In the genomic region with DNA sequence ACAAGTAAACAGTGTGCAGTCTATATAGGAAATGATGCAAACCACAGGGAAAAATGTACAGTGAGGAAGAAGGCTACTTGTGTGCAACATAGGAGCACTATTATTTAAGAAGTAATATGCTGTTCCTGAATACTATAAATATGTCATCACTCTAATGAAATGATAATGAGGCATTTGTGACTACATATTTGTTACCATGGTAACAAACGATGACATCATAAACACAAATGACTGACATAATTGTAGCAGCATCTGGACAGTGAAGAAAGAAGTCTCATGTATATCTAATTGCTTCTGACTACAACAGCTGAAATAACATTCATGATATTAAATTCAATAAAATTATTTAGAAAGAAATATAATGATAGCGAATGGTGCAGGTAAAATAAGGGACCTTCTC, we compare ENCODE assay signal across 26 cellular contexts.
"Had no signal": no experiment of that assay in that cellular context is flagged by ENCODE, and none has a peak within 500 bp of the region (broad histone marks: within the 10 kb centered on the region; RNA-seq: fewer than 3 reads in every experiment).

No MANE protein-coding gene starts in this region.

- ATAC-seq: activated T-cell treated with anti-CD3 and anti-CD28 coated beads, Interleukin-2, amount 50 U/mL, for 4 hours; activated T-helper 17 cell treated with anti-CD3 and anti-CD28 coated beads, Interleukin-2, amount 50 U/mL, for 72 hours; heart left ventricle; left colon; naive thymus-derived CD8-positive, alpha-beta T cell; right cardiac atrium; WTC11 had no signal

- H3K36me3 ChIP-seq: breast epithelium, heart left ventricle, spleen, transverse colon had no signal

- H3K27ac ChIP-seq: breast epithelium, heart left ventricle, spleen, testis, transverse colon had no signal

- DNase-seq: activated CD4-positive, alpha-beta memory T cell treated with anti-CD3 and anti-CD28 coated beads, Interleukin-2, amount 10 ng/mL, durations not matched to agents 7 days and 5 days; activated CD4-positive, alpha-beta T cell treated with anti-CD3 and anti-CD28 coated beads for 1 hour; activated CD4-positive, alpha-beta T cell treated with anti-CD3 and anti-CD28 coated beads, Interleukin-2, amount 10 ng/mL, durations not matched to agents 7 days and 5 days; activated gamma-delta T cell treated with Interleukin-2 at 50 U/mL for 16 hours; activated naive CD4-positive, alpha-beta T cell treated with anti-CD3 and anti-CD28 coated beads, Interleukin-2, amount 50 U/mL, for 16 hours; activated T-cell treated with anti-CD3 and anti-CD28 coated beads, Interleukin-2, amount 50 U/mL, for 4 hours; amygdala; dermis blood vessel endothelial cell; effector CD4-positive, alpha-beta T cell; foreskin fibroblast; heart left ventricle; hypothalamus; immature natural killer cell; kidney; left colon; naive thymus-derived CD8-positive, alpha-beta T cell; posterior cingulate gyrus; right cardiac atrium; spleen; stimulated activated naive CD4-positive, alpha-beta T cell treated with Interleukin-2 at 50 U/mL for 16 hours; T-helper 2 cell; testis; transverse colon had no signal

- H3K4me3 ChIP-seq: breast epithelium, heart left ventricle, spleen, testis, transverse colon had no signal

- H3K9me3 ChIP-seq: breast epithelium, testis, transverse colon had no signal

- H3K4me1 ChIP-seq: breast epithelium, spleen, testis, transverse colon had no signal

- H3K27me3 ChIP-seq: breast epithelium, heart left ventricle, spleen, testis, transverse colon had no signal
